In the genomic region with DNA sequence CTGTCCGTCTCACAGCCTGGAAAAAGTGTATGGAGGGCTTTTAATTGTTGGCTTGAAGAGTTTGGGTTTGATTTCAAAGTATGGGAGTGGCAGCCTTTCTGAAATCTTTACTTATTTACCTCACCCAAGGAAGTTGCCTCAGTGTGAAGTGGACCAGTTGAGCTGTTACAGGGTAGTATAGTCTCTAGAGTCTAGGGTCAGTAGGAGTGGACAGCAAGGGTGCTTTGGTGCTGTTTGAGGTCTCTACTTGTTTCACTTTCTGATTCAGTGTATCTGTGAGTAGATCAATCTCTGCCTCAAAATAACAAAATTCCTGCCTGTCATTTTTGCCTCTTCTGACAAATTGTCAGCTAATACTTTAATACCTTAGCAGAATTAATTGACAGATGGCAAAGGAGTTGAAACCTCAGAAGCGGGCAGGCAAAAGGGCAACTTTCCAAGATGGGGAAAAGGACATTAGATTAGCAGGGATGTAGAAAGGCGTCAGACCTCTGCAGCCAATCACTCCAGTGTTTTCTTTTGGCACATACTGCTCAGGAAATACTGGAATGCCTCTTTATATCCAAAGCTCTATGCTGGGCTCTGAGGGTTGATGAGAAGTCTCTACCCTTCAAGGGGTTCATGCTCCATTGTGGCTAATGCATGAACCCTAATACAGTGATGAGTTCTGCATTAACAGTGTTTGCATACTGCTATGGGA, we compare ENCODE assay signal across 2 cellular contexts.
TF ChIP-seq lines count a peak whose summit lies in the region.

No MANE protein-coding gene starts in this region.

TF ChIP-seq in GM12878, 131 proteins besides CTCF, POLR2A, EP300 and RAD21:
- TF ChIP-seq, protein P1, sequence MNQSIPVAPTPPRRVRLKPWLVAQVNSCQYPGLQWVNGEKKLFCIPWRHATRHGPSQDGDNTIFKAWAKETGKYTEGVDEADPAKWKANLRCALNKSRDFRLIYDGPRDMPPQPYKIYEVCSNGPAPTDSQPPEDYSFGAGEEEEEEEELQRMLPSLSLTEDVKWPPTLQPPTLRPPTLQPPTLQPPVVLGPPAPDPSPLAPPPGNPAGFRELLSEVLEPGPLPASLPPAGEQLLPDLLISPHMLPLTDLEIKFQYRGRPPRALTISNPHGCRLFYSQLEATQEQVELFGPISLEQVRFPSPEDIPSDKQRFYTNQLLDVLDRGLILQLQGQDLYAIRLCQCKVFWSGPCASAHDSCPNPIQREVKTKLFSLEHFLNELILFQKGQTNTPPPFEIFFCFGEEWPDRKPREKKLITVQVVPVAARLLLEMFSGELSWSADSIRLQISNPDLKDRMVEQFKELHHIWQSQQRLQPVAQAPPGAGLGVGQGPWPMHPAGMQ (IDR thresholded peaks at IDR 0.05; ENCODE audit: borderline replicate concordance) = no peak
- TF ChIP-seq RB1 (IDR thresholded peaks at IDR 0.05; ENCODE audit: borderline replicate concordance) (no peak), SMAD1 (IDR thresholded peaks at IDR 0.05; ENCODE audit: low read depth, partially characterized antibody) (no peak), PML (IDR thresholded peaks at IDR 0.05; ENCODE audit: low read length) (no peak), SMARCA5 (IDR thresholded peaks at IDR 0.05) (no peak), SUPT20H (IDR thresholded peaks at IDR 0.05; ENCODE audit: borderline replicate concordance, control insufficient read depth, low read depth, low read length) (no peak)
- TF ChIP-seq, protein P2, sequence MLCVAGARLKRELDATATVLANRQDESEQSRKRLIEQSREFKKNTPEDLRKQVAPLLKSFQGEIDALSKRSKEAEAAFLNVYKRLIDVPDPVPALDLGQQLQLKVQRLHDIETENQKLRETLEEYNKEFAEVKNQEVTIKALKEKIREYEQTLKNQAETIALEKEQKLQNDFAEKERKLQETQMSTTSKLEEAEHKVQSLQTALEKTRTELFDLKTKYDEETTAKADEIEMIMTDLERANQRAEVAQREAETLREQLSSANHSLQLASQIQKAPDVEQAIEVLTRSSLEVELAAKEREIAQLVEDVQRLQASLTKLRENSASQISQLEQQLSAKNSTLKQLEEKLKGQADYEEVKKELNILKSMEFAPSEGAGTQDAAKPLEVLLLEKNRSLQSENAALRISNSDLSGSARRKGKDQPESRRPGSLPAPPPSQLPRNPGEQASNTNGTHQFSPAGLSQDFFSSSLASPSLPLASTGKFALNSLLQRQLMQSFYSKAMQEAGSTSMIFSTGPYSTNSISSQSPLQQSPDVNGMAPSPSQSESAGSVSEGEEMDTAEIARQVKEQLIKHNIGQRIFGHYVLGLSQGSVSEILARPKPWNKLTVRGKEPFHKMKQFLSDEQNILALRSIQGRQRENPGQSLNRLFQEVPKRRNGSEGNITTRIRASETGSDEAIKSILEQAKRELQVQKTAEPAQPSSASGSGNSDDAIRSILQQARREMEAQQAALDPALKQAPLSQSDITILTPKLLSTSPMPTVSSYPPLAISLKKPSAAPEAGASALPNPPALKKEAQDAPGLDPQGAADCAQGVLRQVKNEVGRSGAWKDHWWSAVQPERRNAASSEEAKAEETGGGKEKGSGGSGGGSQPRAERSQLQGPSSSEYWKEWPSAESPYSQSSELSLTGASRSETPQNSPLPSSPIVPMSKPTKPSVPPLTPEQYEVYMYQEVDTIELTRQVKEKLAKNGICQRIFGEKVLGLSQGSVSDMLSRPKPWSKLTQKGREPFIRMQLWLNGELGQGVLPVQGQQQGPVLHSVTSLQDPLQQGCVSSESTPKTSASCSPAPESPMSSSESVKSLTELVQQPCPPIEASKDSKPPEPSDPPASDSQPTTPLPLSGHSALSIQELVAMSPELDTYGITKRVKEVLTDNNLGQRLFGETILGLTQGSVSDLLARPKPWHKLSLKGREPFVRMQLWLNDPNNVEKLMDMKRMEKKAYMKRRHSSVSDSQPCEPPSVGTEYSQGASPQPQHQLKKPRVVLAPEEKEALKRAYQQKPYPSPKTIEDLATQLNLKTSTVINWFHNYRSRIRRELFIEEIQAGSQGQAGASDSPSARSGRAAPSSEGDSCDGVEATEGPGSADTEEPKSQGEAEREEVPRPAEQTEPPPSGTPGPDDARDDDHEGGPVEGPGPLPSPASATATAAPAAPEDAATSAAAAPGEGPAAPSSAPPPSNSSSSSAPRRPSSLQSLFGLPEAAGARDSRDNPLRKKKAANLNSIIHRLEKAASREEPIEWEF (IDR thresholded peaks at IDR 0.05; ENCODE audit: insufficient replicate concordance, low read depth, low read length) = no peak
- TF ChIP-seq, protein P3, sequence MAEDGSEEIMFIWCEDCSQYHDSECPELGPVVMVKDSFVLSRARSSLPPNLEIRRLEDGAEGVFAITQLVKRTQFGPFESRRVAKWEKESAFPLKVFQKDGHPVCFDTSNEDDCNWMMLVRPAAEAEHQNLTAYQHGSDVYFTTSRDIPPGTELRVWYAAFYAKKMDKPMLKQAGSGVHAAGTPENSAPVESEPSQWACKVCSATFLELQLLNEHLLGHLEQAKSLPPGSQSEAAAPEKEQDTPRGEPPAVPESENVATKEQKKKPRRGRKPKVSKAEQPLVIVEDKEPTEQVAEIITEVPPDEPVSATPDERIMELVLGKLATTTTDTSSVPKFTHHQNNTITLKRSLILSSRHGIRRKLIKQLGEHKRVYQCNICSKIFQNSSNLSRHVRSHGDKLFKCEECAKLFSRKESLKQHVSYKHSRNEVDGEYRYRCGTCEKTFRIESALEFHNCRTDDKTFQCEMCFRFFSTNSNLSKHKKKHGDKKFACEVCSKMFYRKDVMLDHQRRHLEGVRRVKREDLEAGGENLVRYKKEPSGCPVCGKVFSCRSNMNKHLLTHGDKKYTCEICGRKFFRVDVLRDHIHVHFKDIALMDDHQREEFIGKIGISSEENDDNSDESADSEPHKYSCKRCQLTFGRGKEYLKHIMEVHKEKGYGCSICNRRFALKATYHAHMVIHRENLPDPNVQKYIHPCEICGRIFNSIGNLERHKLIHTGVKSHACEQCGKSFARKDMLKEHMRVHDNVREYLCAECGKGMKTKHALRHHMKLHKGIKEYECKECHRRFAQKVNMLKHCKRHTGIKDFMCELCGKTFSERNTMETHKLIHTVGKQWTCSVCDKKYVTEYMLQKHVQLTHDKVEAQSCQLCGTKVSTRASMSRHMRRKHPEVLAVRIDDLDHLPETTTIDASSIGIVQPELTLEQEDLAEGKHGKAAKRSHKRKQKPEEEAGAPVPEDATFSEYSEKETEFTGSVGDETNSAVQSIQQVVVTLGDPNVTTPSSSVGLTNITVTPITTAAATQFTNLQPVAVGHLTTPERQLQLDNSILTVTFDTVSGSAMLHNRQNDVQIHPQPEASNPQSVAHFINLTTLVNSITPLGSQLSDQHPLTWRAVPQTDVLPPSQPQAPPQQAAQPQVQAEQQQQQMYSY (CRISPR knock-in tag; IDR thresholded peaks at IDR 0.05) = no peak

TF ChIP-seq in liver, 16 proteins besides CTCF, POLR2A, EP300 and RAD21:
- TF ChIP-seq, protein P4, sequence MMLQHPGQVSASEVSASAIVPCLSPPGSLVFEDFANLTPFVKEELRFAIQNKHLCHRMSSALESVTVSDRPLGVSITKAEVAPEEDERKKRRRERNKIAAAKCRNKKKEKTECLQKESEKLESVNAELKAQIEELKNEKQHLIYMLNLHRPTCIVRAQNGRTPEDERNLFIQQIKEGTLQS (IDR thresholded peaks at IDR 0.05) = no peak
- TF ChIP-seq NR2F2 (IDR thresholded peaks at IDR 0.05) (no peak), YY1 (IDR thresholded peaks at IDR 0.05) (no peak), JUND (IDR thresholded peaks at IDR 0.05) (no peak), FOXA1 (IDR thresholded peaks at IDR 0.05) (no peak)
- TF ChIP-seq, protein P5, sequence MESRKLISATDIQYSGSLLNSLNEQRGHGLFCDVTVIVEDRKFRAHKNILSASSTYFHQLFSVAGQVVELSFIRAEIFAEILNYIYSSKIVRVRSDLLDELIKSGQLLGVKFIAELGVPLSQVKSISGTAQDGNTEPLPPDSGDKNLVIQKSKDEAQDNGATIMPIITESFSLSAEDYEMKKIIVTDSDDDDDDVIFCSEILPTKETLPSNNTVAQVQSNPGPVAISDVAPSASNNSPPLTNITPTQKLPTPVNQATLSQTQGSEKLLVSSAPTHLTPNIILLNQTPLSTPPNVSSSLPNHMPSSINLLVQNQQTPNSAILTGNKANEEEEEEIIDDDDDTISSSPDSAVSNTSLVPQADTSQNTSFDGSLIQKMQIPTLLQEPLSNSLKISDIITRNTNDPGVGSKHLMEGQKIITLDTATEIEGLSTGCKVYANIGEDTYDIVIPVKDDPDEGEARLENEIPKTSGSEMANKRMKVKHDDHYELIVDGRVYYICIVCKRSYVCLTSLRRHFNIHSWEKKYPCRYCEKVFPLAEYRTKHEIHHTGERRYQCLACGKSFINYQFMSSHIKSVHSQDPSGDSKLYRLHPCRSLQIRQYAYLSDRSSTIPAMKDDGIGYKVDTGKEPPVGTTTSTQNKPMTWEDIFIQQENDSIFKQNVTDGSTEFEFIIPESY (IDR thresholded peaks at IDR 0.05) = no peak
TF ChIP-seq in liver: peak in this region for 0.
